19 cellular contexts compared by ENCODE assay signal in genomic region chrX:68589372-68589753, GRCh38. TPM values are rescaled to one million over a fixed set of nuclear protein-coding genes. Genes with fewer than 3 reads are reported as not detected.
DNase-seq lines count a peak whose midpoint lies in the region; ATAC-seq and TF ChIP-seq lines count a peak whose summit lies in the region.
"Had no signal": no experiment of that assay in that cellular context is flagged by ENCODE, and none has a peak within 500 bp of the region (broad histone marks: within the 10 kb centered on the region; RNA-seq: fewer than 3 reads in every experiment).

No MANE protein-coding gene starts in this region.

- peak; percentile 11 for DNase-seq in ELF-1 (ENCODE audit: low read depth, low spot score)
- DNase-seq in RPMI7951 (ENCODE audit: low read depth), result peak; percentile 42
- no peak for DNase-seq in mammary epithelial cell
- DNase-seq in activated T-cell treated with anti-CD3 and anti-CD28 coated beads for 4 hours, result no peak
- no peak for DNase-seq in HuH-7.5 (ENCODE audit: low spot score)
- no peak for DNase-seq in stimulated activated CD4-positive, alpha-beta T cell treated with anti-CD3 and anti-CD28 coated beads, Interleukin-2, amount 100 ng/mL, for 24 hours
- DNase-seq: ACHN; BE2C; C1 segment of cervical spinal cord; CD4-positive, CD25-positive, alpha-beta regulatory T cell; CD8-positive, alpha-beta memory T cell; COR-L47; DMS 273 treated with DMSO at 0.1 percent for 48 hours; DMS53; DND-41; HCEC 1CT had no signal

- in situ Hi-C loops in mammary epithelial cell (cut with MboI; ENCODE audit: low sequenced_read_pairs in 2 of 2), result no loop called here

- H3K4me1 ChIP-seq in HEK293 (ENCODE audit: control insufficient read depth, insufficient read depth, low read length) (no peaks in the 10 kb centered on the region), mammary epithelial cell (ENCODE audit: insufficient read depth, low read length) (no peaks in the 10 kb centered on the region)
- H3K4me1 ChIP-seq: BE2C had no signal

- intact Hi-C loops in mammary epithelial cell (cut with micrococcal nuclease), result no loop called here

- H3K27ac ChIP-seq in HEK293 (ENCODE audit: extremely low read depth, low read depth, low read length), result no peak overlapping the region
- no peak overlapping the region for H3K27ac ChIP-seq in mammary epithelial cell (ENCODE audit: insufficient read depth, low read depth, low read length)

- H4K20me1 ChIP-seq in mammary epithelial cell (ENCODE audit: insufficient read depth, low read length), result no peaks in the 10 kb centered on the region

- POLR2A ChIA-PET in HEK293 (lab: Yijun Ruan, JAX), result no interaction called here

- H3K27me3 ChIP-seq in mammary epithelial cell (ENCODE audit: insufficient read depth, low read length), result no peaks in the 10 kb centered on the region
- H3K27me3 ChIP-seq: BE2C had no signal

- no peak overlapping the region for H3K4me2 ChIP-seq in mammary epithelial cell (ENCODE audit: insufficient read depth, low read depth, low read length)
- H3K4me2 ChIP-seq: GM23338 had no signal

- no peak for ATAC-seq in GM18505 (IDR thresholded peaks at IDR 0.05; ENCODE audit: unreplicated experiment)
- ATAC-seq: GM23338 had no signal

- H3K36me3 ChIP-seq in HEK293 (ENCODE audit: control insufficient read depth in 2 of 2, insufficient read depth in 1 of 2, low read length in 2 of 2) (no peaks in the 10 kb centered on the region), mammary epithelial cell (ENCODE audit: insufficient read depth, low read length) (no peaks in the 10 kb centered on the region)
- H3K36me3 ChIP-seq: BE2C had no signal

- no TSS peak for BruUV-seq in mammary epithelial cell (replicated peaks; lab: Mats Ljungman, UMichigan)

- CTCF ChIA-PET in HEK293 (lab: Yijun Ruan, JAX) (interaction anchor here (1.0 kb wide), 1 partner anchor 11 kb away, joined by 3 read pairs; no protein-coding TSS in a partner anchor), mammary epithelial cell (lab: Charles Lee; ENCODE audit: low non-redundant PET) (no interaction called here)

- no peak for TF ChIP-seq CTCF in HEK293 (tag by site-specific recombination; IDR thresholded peaks at IDR 0.05)
- no peak for TF ChIP-seq CTCF in mammary epithelial cell (conservative IDR thresholded peaks at IDR 0.05 in 1 of 2, IDR thresholded peaks at IDR 0.05 in 1 of 2; ENCODE audit: extremely low read depth in 1 of 2, insufficient read depth in 1 of 2, low read depth in 1 of 2, low read length in 2 of 2)

- dilution Hi-C loops in mammary epithelial cell (cut with HindIII; ENCODE audit: low sequenced_read_pairs), result no loop called here

- no peak overlapping the region for H3K4me3 ChIP-seq in HEK293 (ENCODE audit: low read depth, low read length)
- no peak overlapping the region for H3K4me3 ChIP-seq in mammary epithelial cell (replicated peaks in 1 of 3; ENCODE audit: insufficient read depth in 1 of 3, low read depth in 2 of 3, low read length in 3 of 3)
- H3K4me3 ChIP-seq: GM23338 had no signal

- no peaks in the 10 kb centered on the region for H3K79me2 ChIP-seq in mammary epithelial cell (ENCODE audit: insufficient read depth, low read length)

- TF ChIP-seq POLR2A in GM18505 (IDR thresholded peaks at IDR 0.05; ENCODE audit: borderline replicate concordance, extremely low read depth, insufficient read depth, insufficient read length), result no peak

- H3K9ac ChIP-seq in mammary epithelial cell (ENCODE audit: insufficient read depth, low read length), result no peak overlapping the region

- H2AFZ ChIP-seq in mammary epithelial cell (ENCODE audit: low read depth, low read length), result peak overlapping the region; percentile 48
- H2AFZ ChIP-seq: GM23338 had no signal

- H3K9me3 ChIP-seq in HEK293 (ENCODE audit: control insufficient read depth, insufficient read depth, low read depth, low read length), result peaks cover 2% of the 10 kb centered on the region
- H3K9me3 ChIP-seq in mammary epithelial cell (replicated peaks; ENCODE audit: insufficient read depth, low read length), result peaks cover 3% of the 10 kb centered on the region
- H3K9me3 ChIP-seq: BE2C had no signal

TF ChIP-seq in HEK293, 187 proteins besides CTCF, POLR2A, EP300 and RAD21:
- TF ChIP-seq GLIS1 (tag by site-specific recombination; IDR thresholded peaks at IDR 0.05) (peak; percentile 85), ZNF169 (tag by site-specific recombination; IDR thresholded peaks at IDR 0.05) (no peak), ZNF48 (tag by site-specific recombination; IDR thresholded peaks at IDR 0.05) (no peak)
TF ChIP-seq in HEK293: peak in this region for 1.

RNA-seq across cellular contexts. Expression of gene STARD8, which starts 58.1 kb away (rescaled TPM):
- total RNA-seq in RPMI7951 (2014; rRNA removed; shearing (Covaris generic)), result 10.2 and 11.6 TPM in 2 replicates
- under 1 TPM; 0.17 to 0.78 TPM for total RNA-seq in mammary epithelial cell
- polyA plus RNA-seq in mammary epithelial cell, result 0.19 TPM
- polyA minus RNA-seq in mammary epithelial cell, result not detected
- polyA plus RNA-seq: CD8-positive, alpha-beta memory T cell had no signal

Comparison
In these comparisons a context has a peak if more than half of its experiments do, and no peak if none do; other contexts are left out.
1. DNase-seq: peak in ELF-1 (single experiment) and RPMI7951 (single experiment); none in mammary epithelial cell (single experiment), activated T-cell treated with anti-CD3 and anti-CD28 coated beads for 4 hours (single experiment), HuH-7.5 (single experiment) and stimulated activated CD4-positive, alpha-beta T cell treated with anti-CD3 and anti-CD28 coated beads, Interleukin-2, amount 100 ng/mL, for 24 hours (0 of 2).